In the genomic region with DNA sequence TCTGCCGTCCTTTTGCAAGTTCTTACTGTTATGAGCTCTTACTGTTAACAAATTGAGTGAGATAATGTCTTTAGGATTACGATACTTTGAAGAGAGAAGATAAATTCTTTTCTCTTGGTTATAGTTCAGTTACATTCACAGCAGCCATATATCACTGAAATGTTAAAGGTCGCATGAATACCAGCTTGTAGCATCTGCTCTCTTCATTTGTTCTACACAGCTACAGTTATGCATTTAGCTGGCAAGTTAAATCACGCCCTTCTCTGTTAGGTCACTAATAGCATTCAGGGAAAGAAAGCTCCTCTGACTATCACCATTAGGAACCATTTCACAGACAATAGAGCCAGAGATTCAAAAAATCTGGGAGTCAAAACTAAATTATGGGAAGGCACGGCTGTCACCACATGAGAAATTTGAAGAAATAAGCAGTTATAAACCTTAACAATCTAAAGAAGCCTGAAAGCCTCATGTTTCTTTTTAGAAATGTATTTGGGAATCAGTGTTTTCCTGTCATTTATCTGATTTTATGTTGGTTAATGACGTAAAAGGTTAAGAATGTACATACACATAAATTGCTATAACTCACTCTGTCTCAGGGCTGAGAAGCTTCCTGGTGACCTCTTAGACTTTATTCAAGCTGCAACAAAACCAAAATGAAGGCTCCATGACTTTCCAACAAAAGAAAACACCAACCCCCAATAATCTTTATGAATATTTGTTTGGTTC, we compare ENCODE assay signal across 1 cellular context.
TF ChIP-seq lines count a peak whose summit lies in the region.

No MANE protein-coding gene starts in this region.

TF ChIP-seq in endothelial cell of umbilical vein, 7 proteins besides CTCF, POLR2A, EP300 and RAD21:
- TF ChIP-seq EZH2 (IDR thresholded peaks at IDR 0.05; ENCODE audit: borderline replicate concordance, low read depth, low read length, severe bottlenecking): no peak
- TF ChIP-seq FOS (IDR thresholded peaks at IDR 0.05; ENCODE audit: borderline replicate concordance, insufficient read depth, low read length): peak; percentile 58
- peak; percentile 33 for TF ChIP-seq POLR2AphosphoS5 (IDR thresholded peaks at IDR 0.05; ENCODE audit: insufficient read depth, low read depth, low read length)
- TF ChIP-seq, protein P1, sequence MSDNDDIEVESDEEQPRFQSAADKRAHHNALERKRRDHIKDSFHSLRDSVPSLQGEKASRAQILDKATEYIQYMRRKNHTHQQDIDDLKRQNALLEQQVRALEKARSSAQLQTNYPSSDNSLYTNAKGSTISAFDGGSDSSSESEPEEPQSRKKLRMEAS (IDR thresholded peaks at IDR 0.05; ENCODE audit: insufficient read depth, insufficient read length): no peak
- TF ChIP-seq GATA2 (IDR thresholded peaks at IDR 0.05; ENCODE audit: insufficient read depth, insufficient read length, low read depth, low read length): peak; percentile 58
- no peak for TF ChIP-seq MYC (IDR thresholded peaks at IDR 0.05; ENCODE audit: low read depth, low read length)
- peak; percentile 73 for TF ChIP-seq JUN (IDR thresholded peaks at IDR 0.05; ENCODE audit: borderline replicate concordance, insufficient read depth, insufficient read length, low read depth)
